ENCODE assay signal across 15 cellular contexts in genomic region chr14:61099221-61099835, GRCh38.
DNase-seq lines count a peak whose midpoint lies in the region; ATAC-seq and TF ChIP-seq lines count a peak whose summit lies in the region.
"Had no signal": no experiment of that assay in that cellular context is flagged by ENCODE, and none has a peak within 500 bp of the region (broad histone marks: within the 10 kb centered on the region; RNA-seq: fewer than 3 reads in every experiment).

No MANE protein-coding gene starts in this region.

- H3K27ac Mint-ChIP-seq in activated naive CD8-positive, alpha-beta T cell treated with anti-CD3 and anti-CD28 coated beads for 36 hours, result no peak overlapping the region
- H3K27ac Mint-ChIP-seq: CD4-positive, alpha-beta memory T cell; GM23338 had no signal

- H3K27me3 Mint-ChIP-seq in activated naive CD8-positive, alpha-beta T cell treated with anti-CD3 and anti-CD28 coated beads for 36 hours, result no peaks in the 10 kb centered on the region
- H3K27me3 Mint-ChIP-seq: CD4-positive, alpha-beta memory T cell had no signal

- DNase-seq in NCI-H1694 (lab: John Stamatoyannopoulos, UW) (peak; percentile 67), dedifferentiated amniotic fluid mesenchymal stem cell (ENCODE audit: extremely low spot score) (peak; percentile 36), fibroblast of villous mesenchyme (ENCODE audit: low read depth) (peak; percentile 76)
- DNase-seq in activated naive CD8-positive, alpha-beta T cell treated with anti-CD3 and anti-CD28 coated beads for 36 hours, result no peak
- DNase-seq: ACHN; BE2C; CD4-positive, alpha-beta memory T cell; NCI-H2029; NCI-H510A treated with DMSO at 0.1 percent for 48 hours had no signal

- H3K36me3 Mint-ChIP-seq in activated naive CD8-positive, alpha-beta T cell treated with anti-CD3 and anti-CD28 coated beads for 36 hours, result peaks cover 8% of the 10 kb centered on the region

- H3K4me3 ChIP-seq in fibroblast of villous mesenchyme (ENCODE audit: low read depth, low read length), result no peak overlapping the region
- H3K4me3 ChIP-seq: GM23338, PC-9 had no signal

- no peak overlapping the region for H3K4me3 Mint-ChIP-seq in activated naive CD8-positive, alpha-beta T cell treated with anti-CD3 and anti-CD28 coated beads for 36 hours
- H3K4me3 Mint-ChIP-seq: CD4-positive, alpha-beta memory T cell; GM23338 had no signal

- TF ChIP-seq CTCF in fibroblast of villous mesenchyme (IDR thresholded peaks at IDR 0.05; ENCODE audit: insufficient read depth, low read depth, low read length), result no peak

- peaks cover 2% of the 10 kb centered on the region for H3K9me3 Mint-ChIP-seq in activated naive CD8-positive, alpha-beta T cell treated with anti-CD3 and anti-CD28 coated beads for 36 hours

- ATAC-seq in GM19438 (IDR thresholded peaks at IDR 0.05; ENCODE audit: low read depth, unreplicated experiment), result peak; percentile 44
- ATAC-seq in HG03439 (IDR thresholded peaks at IDR 0.05; ENCODE audit: unreplicated experiment), result no peak
- ATAC-seq in GM18867 (IDR thresholded peaks at IDR 0.05; ENCODE audit: unreplicated experiment), result no peak
- no peak for ATAC-seq in HG02623 (IDR thresholded peaks at IDR 0.05; ENCODE audit: unreplicated experiment)
- ATAC-seq: GM23338 had no signal

- H3K4me1 Mint-ChIP-seq in activated naive CD8-positive, alpha-beta T cell treated with anti-CD3 and anti-CD28 coated beads for 36 hours, result peaks cover 13% of the 10 kb centered on the region
- H3K4me1 Mint-ChIP-seq: CD4-positive, alpha-beta memory T cell had no signal
